ENCODE assay signal across 17 cellular contexts in the genomic region with DNA sequence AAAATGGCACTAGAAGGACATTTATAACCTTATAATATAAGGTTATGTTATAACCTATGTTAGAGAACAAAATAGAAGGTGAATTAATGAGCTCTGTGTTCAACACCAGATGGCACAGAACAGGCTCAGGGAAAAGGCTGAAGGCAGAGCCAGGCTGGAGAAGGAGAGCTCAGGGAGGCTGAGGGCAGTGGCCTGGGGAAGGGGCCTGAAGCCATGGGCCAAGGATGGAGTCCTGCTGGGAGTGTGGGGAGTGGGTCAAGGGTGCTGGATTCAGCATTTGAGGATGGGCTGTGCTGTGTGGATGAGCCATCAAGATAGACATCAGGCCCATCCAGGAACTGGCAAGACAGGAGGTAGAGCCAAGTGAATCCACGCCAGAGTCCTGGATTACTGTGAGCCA.
DNase-seq lines count a peak whose midpoint lies in the region; TF ChIP-seq lines count a peak whose summit lies in the region.
"Had no signal": no experiment of that assay in that cellular context is flagged by ENCODE, and none has a peak within 500 bp of the region (broad histone marks: within the 10 kb centered on the region; RNA-seq: fewer than 3 reads in every experiment).

No MANE protein-coding gene starts in this region.

- CTCF ChIA-PET in activated naive CD4-positive, alpha-beta T cell treated with anti-CD3 and anti-CD28 coated beads for 36 hours (lab: Charles Lee): no interaction called here

- intact Hi-C loops in activated naive CD4-positive, alpha-beta T cell treated with anti-CD3 and anti-CD28 coated beads for 36 hours (cut with micrococcal nuclease): no loop called here
- intact Hi-C loops in esophagus muscularis mucosa (cut with DNase I): no loop called here

- no peak for DNase-seq in activated naive CD4-positive, alpha-beta T cell treated with anti-CD3 and anti-CD28 coated beads for 36 hours
- peak; percentile 79 for DNase-seq in esophagus muscularis mucosa (ENCODE audit: extremely low spot score)
- DNase-seq in osteocyte (ENCODE audit: extremely low spot score, unreplicated experiment): no peak
- no peak for DNase-seq in ecto neural progenitor cell (ENCODE audit: low spot score)
- DNase-seq: AML-193; Caco-2; Calu3; CD4-positive, alpha-beta T cell; CD8-positive, alpha-beta T cell; DMS79 treated with DMSO at 0.1 percent for 48 hours; GF-D8 had no signal

- H3K36me3 Mint-ChIP-seq in activated naive CD4-positive, alpha-beta T cell treated with anti-CD3 and anti-CD28 coated beads, Interleukin-2, amount 50 U/mL, for 24 hours: no peaks in the 10 kb centered on the region
- H3K36me3 Mint-ChIP-seq in activated naive CD4-positive, alpha-beta T cell treated with anti-CD3 and anti-CD28 coated beads for 36 hours (ENCODE audit: low read depth): no peaks in the 10 kb centered on the region
- H3K36me3 Mint-ChIP-seq in osteocyte (ENCODE audit: unreplicated experiment): no peaks in the 10 kb centered on the region
- H3K36me3 Mint-ChIP-seq: CD8-positive, alpha-beta T cell had no signal

- no peak for TF ChIP-seq EP300 in esophagus muscularis mucosa (IDR thresholded peaks at IDR 0.05)

- no peak for TF ChIP-seq POLR2A in esophagus muscularis mucosa (IDR thresholded peaks at IDR 0.05; ENCODE audit: low read depth)

- no peaks in the 10 kb centered on the region for H3K27me3 Mint-ChIP-seq in activated naive CD4-positive, alpha-beta T cell treated with anti-CD3 and anti-CD28 coated beads, Interleukin-2, amount 50 U/mL, for 24 hours
- H3K27me3 Mint-ChIP-seq in activated naive CD4-positive, alpha-beta T cell treated with anti-CD3 and anti-CD28 coated beads for 36 hours (ENCODE audit: low read depth): no peaks in the 10 kb centered on the region
- H3K27me3 Mint-ChIP-seq in osteocyte (ENCODE audit: unreplicated experiment): no peaks in the 10 kb centered on the region
- H3K27me3 Mint-ChIP-seq: B cell; CD4-positive, alpha-beta T cell had no signal

- H3K27ac ChIP-seq in esophagus muscularis mucosa (replicated peaks in 1 of 4): no peak overlapping the region
- H3K27ac ChIP-seq: 22Rv1; A549; BLaER1 treated with 17β-estradiol and CSF1 and Interleukin-3, amounts not matched to agents 10 nM and 100 nM; C4-2B had no signal

- H3K9me3 ChIP-seq in esophagus muscularis mucosa: peaks cover 0 to 14% (median 10%) of the 10 kb centered on the region in 4 donors

- no peak overlapping the region for H3K4me3 Mint-ChIP-seq in activated naive CD4-positive, alpha-beta T cell treated with anti-CD3 and anti-CD28 coated beads, Interleukin-2, amount 50 U/mL, for 24 hours
- no peak overlapping the region for H3K4me3 Mint-ChIP-seq in activated naive CD4-positive, alpha-beta T cell treated with anti-CD3 and anti-CD28 coated beads for 36 hours
- H3K4me3 Mint-ChIP-seq in osteocyte (ENCODE audit: unreplicated experiment): no peak overlapping the region
- H3K4me3 Mint-ChIP-seq: B cell; CD4-positive, alpha-beta T cell; CD8-positive, alpha-beta T cell had no signal

- no peaks in the 10 kb centered on the region for H3K4me1 ChIP-seq in esophagus muscularis mucosa
- H3K4me1 ChIP-seq: A549; BLaER1 treated with 17β-estradiol and CSF1 and Interleukin-3, amounts not matched to agents 10 nM and 100 nM; Caco-2 had no signal

- peaks cover 0 to 6% (median 0%) of the 10 kb centered on the region in 4 donors for H3K27me3 ChIP-seq in esophagus muscularis mucosa
- H3K27me3 ChIP-seq: BLaER1 treated with 17β-estradiol and CSF1 and Interleukin-3, amounts not matched to agents 10 nM and 100 nM had no signal

- no peak overlapping the region for H3K4me3 ChIP-seq in esophagus muscularis mucosa
- H3K4me3 ChIP-seq: A549; BLaER1 treated with 17β-estradiol and CSF1 and Interleukin-3, amounts not matched to agents 10 nM and 100 nM had no signal

- H3K36me3 ChIP-seq in esophagus muscularis mucosa: no peaks in the 10 kb centered on the region
- H3K36me3 ChIP-seq: BLaER1 treated with 17β-estradiol and CSF1 and Interleukin-3, amounts not matched to agents 10 nM and 100 nM had no signal

- TF ChIP-seq CTCF in esophagus muscularis mucosa (IDR thresholded peaks at IDR 0.05) (no peak), osteocyte (IDR thresholded peaks at IDR 0.05) (no peak)

- no peaks in the 10 kb centered on the region for H3K4me1 Mint-ChIP-seq in activated naive CD4-positive, alpha-beta T cell treated with anti-CD3 and anti-CD28 coated beads, Interleukin-2, amount 50 U/mL, for 24 hours
- H3K4me1 Mint-ChIP-seq in activated naive CD4-positive, alpha-beta T cell treated with anti-CD3 and anti-CD28 coated beads for 36 hours (ENCODE audit: low read depth): no peaks in the 10 kb centered on the region
- no peaks in the 10 kb centered on the region for H3K4me1 Mint-ChIP-seq in osteocyte (ENCODE audit: unreplicated experiment)
- H3K4me1 Mint-ChIP-seq: B cell had no signal

- peaks cover 15% of the 10 kb centered on the region for H3K9me3 Mint-ChIP-seq in activated naive CD4-positive, alpha-beta T cell treated with anti-CD3 and anti-CD28 coated beads, Interleukin-2, amount 50 U/mL, for 24 hours
- peaks cover 31% of the 10 kb centered on the region for H3K9me3 Mint-ChIP-seq in activated naive CD4-positive, alpha-beta T cell treated with anti-CD3 and anti-CD28 coated beads for 36 hours
- peaks cover 45% of the 10 kb centered on the region for H3K9me3 Mint-ChIP-seq in osteocyte (ENCODE audit: unreplicated experiment)

- 88% methylated on average over 1 of the region's 1 CpG for WGBS in esophagus muscularis mucosa

- H3K27ac Mint-ChIP-seq in activated naive CD4-positive, alpha-beta T cell treated with anti-CD3 and anti-CD28 coated beads, Interleukin-2, amount 50 U/mL, for 24 hours: peak overlapping the region; percentile 26
- H3K27ac Mint-ChIP-seq in activated naive CD4-positive, alpha-beta T cell treated with anti-CD3 and anti-CD28 coated beads for 36 hours: no peak overlapping the region
- H3K27ac Mint-ChIP-seq in osteocyte (ENCODE audit: unreplicated experiment): no peak overlapping the region
- H3K27ac Mint-ChIP-seq: B cell; CD4-positive, alpha-beta T cell; CD8-positive, alpha-beta T cell had no signal
